ENCODE assay signal across 9 cellular contexts in genomic region chrX:45824471-45824870, GRCh38.
A peak's percentile ranks its signal among the peaks of the same experiment; 100 is the strongest.
DNase-seq lines count a peak whose midpoint lies in the region; ATAC-seq, FAIRE-seq and TF ChIP-seq lines count a peak whose summit lies in the region.
"Had no signal": no experiment of that assay in that cellular context is flagged by ENCODE, and none has a peak within 500 bp of the region (broad histone marks: within the 10 kb centered on the region; RNA-seq: fewer than 3 reads in every experiment).

No MANE protein-coding gene starts in this region.

- TF ChIP-seq EP300 in gastroesophageal sphincter (IDR thresholded peaks at IDR 0.05): no peak

- no peaks in the 10 kb centered on the region for H3K9me3 ChIP-seq in gastroesophageal sphincter
- H3K9me3 ChIP-seq: heart left ventricle had no signal

- DNase-seq in EL (peak; percentile 91), MV-4-11 (lab: John Stamatoyannopoulos, UW) (peak; percentile 62), SKM-1 (lab: John Stamatoyannopoulos, UW; ENCODE audit: unreplicated experiment) (no peak), GM12891 (ENCODE audit: insufficient read length, low spot score) (no peak), NCI-H1436 treated with DMSO at 0.1 percent for 48 hours (lab: John Stamatoyannopoulos, UW) (no peak)
- DNase-seq in activated CD8-positive, alpha-beta memory T cell treated with anti-CD3 and anti-CD28 coated beads, Interleukin-2, amount 50 U/mL, for 4 hours: peak; percentile 53
- peak; percentile 36 to 49 for DNase-seq in stimulated activated CD8-positive, alpha-beta memory T cell treated with anti-CD3 and anti-CD28 coated beads, Interleukin-2, amount 100 ng/mL, for 48 hours (ENCODE audit: low read depth in 2 of 2)
- DNase-seq: heart left ventricle had no signal

- peak in 2 of 4 experiments; percentile 15 to 33 for TF ChIP-seq CTCF in gastroesophageal sphincter (IDR thresholded peaks at IDR 0.05)

- peak; percentile 36 for ATAC-seq in gastroesophageal sphincter

- H3K4me1 ChIP-seq in gastroesophageal sphincter: no peaks in the 10 kb centered on the region
- H3K4me1 ChIP-seq: heart left ventricle had no signal

- 29 to 63% methylated on average over 3 to 6 of the region's 6 CpGs for WGBS in gastroesophageal sphincter (ENCODE audit: low coverage in 1 of 2), 2 donors

- FAIRE-seq in GM12891 (lab: Jason Lieb, UNC): no peak

- no peaks in the 10 kb centered on the region for H3K27me3 ChIP-seq in gastroesophageal sphincter

- H3K4me3 ChIP-seq in gastroesophageal sphincter: no peak overlapping the region
- H3K4me3 ChIP-seq: heart left ventricle had no signal

- TF ChIP-seq POLR2A in gastroesophageal sphincter (IDR thresholded peaks at IDR 0.05) (no peak), GM12891 (IDR thresholded peaks at IDR 0.05; ENCODE audit: low read depth, low read length) (no peak)

- H3K36me3 ChIP-seq in gastroesophageal sphincter: no peaks in the 10 kb centered on the region
- H3K36me3 ChIP-seq: heart left ventricle had no signal

- H3K27ac ChIP-seq in gastroesophageal sphincter: no peak overlapping the region
- H3K27ac ChIP-seq: heart left ventricle had no signal

TF ChIP-seq in GM12891, 5 proteins besides CTCF, POLR2A, EP300 and RAD21:
- TF ChIP-seq SPI1 (IDR thresholded peaks at IDR 0.05; ENCODE audit: low read depth, low read length): no peak
- TF ChIP-seq POU2F2 (IDR thresholded peaks at IDR 0.05; ENCODE audit: low read depth, low read length): no peak
- TF ChIP-seq PAX5 (IDR thresholded peaks at IDR 0.05; ENCODE audit: insufficient read depth, low read length, severe bottlenecking): no peak
- no peak for TF ChIP-seq POLR2AphosphoS5 (IDR thresholded peaks at IDR 0.05; ENCODE audit: low read depth, low read length)
- TF ChIP-seq TAF1 (IDR thresholded peaks at IDR 0.05; ENCODE audit: low read depth, low read length): no peak

Comparison
In these comparisons a context has a peak if more than half of its experiments do, and no peak if none do; other contexts are left out.
1. DNase-seq: peak in EL (single experiment), MV-4-11 (single experiment), activated CD8-positive, alpha-beta memory T cell treated with anti-CD3 and anti-CD28 coated beads, Interleukin-2, amount 50 U/mL, for 4 hours (single experiment) and stimulated activated CD8-positive, alpha-beta memory T cell treated with anti-CD3 and anti-CD28 coated beads, Interleukin-2, amount 100 ng/mL, for 48 hours (2 of 2); none in SKM-1 (single experiment), GM12891 (single experiment) and NCI-H1436 treated with DMSO at 0.1 percent for 48 hours (single experiment).